In the genomic region with DNA sequence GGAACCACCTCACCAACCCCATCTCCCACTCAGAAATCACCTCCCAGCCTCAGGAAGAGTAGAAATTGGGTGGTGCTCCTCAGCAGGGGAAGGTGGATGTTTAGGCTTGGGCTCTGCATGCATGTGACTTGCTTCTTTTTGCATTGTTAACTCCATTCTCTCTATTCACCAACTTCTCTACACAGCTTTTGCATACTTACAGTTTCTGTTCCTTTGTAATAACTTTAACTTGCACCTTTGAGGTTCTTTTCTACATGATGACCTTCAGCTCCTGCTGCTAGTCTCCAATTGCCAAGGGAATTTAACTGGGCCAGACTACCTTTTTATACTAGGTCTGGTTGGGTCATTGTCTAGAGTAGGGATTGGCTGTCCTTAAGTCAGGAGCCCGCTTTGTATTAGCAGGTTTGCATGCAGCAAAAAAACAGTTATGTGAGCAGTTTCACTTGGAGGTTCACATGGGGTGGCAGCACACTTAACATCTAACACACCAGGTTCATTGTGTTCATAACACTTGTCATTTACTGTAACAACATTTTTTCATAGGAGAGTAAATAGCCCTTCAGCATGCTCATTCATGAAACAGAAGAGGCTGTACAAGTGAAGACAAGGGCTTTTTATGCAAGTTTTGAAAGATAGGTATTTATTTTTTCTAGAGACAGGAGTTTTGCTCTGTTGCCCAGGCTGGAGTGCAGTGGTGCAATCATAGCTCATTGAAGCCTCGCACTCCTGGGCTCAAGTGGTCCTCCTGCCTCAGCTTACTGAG, we compare ENCODE assay signal across 1 cellular context.
A peak's percentile ranks its signal among the peaks of the same experiment; 100 is the strongest.
TF ChIP-seq lines count a peak whose summit lies in the region.

No MANE protein-coding gene starts in this region.

TF ChIP-seq in HepG2, 621 proteins besides CTCF, POLR2A, EP300 and RAD21 (continued from another document):
- TF ChIP-seq, protein P1, sequence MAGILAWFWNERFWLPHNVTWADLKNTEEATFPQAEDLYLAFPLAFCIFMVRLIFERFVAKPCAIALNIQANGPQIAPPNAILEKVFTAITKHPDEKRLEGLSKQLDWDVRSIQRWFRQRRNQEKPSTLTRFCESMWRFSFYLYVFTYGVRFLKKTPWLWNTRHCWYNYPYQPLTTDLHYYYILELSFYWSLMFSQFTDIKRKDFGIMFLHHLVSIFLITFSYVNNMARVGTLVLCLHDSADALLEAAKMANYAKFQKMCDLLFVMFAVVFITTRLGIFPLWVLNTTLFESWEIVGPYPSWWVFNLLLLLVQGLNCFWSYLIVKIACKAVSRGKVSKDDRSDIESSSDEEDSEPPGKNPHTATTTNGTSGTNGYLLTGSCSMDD (CRISPR knock-in tag; IDR thresholded peaks at IDR 0.05) = no peak
- TF ChIP-seq ZNF296 (CRISPR knock-in tag; conservative IDR thresholded peaks at IDR 0.05) (no peak), SMAD3 (CRISPR knock-in tag; IDR thresholded peaks at IDR 0.05) (no peak), ATM (IDR thresholded peaks at IDR 0.05; ENCODE audit: borderline replicate concordance) (no peak), CBX1 (IDR thresholded peaks at IDR 0.05; ENCODE audit: low read depth) (no peak), CBX2 (IDR thresholded peaks at IDR 0.05; ENCODE audit: low read depth, low read length) (no peak), CBX2 (CRISPR knock-in tag; IDR thresholded peaks at IDR 0.05; ENCODE audit: low read depth) (peak; percentile 21; the same call in 1 of the 2 replicates), MTF1 (CRISPR knock-in tag; IDR thresholded peaks at IDR 0.05) (no peak), NFKBIZ (CRISPR knock-in tag; IDR thresholded peaks at IDR 0.05) (no peak), ZNF17 (CRISPR knock-in tag; IDR thresholded peaks at IDR 0.05) (no peak), HDAC2 (CRISPR knock-in tag; IDR thresholded peaks at IDR 0.05) (no peak), HNRNPUL1 (IDR thresholded peaks at IDR 0.05; ENCODE audit: low read depth, low read length) (no peak), ZNF777 (CRISPR knock-in tag; IDR thresholded peaks at IDR 0.05) (no peak), NR2F2 (IDR thresholded peaks at IDR 0.05; ENCODE audit: borderline replicate concordance, low read depth) (no peak), HNRNPH1 (optimal IDR thresholded peaks at IDR 0.05; ENCODE audit: low read depth, low read length) (no peak), CAMTA2 (CRISPR knock-in tag; IDR thresholded peaks at IDR 0.05; ENCODE audit: borderline replicate concordance) (no peak), RCOR2 (CRISPR knock-in tag; IDR thresholded peaks at IDR 0.05) (no peak), TGIF2 (CRISPR knock-in tag; IDR thresholded peaks at IDR 0.05) (no peak), TBX2 (CRISPR knock-in tag; IDR thresholded peaks at IDR 0.05; ENCODE audit: borderline replicate concordance) (no peak), TMF1 (CRISPR knock-in tag; IDR thresholded peaks at IDR 0.05; ENCODE audit: low read depth) (no peak), CBX5 (CRISPR knock-in tag; IDR thresholded peaks at IDR 0.05; ENCODE audit: borderline replicate concordance) (no peak), JDP2 (CRISPR knock-in tag; IDR thresholded peaks at IDR 0.05; ENCODE audit: borderline replicate concordance) (no peak), ZBTB38 (CRISPR knock-in tag; IDR thresholded peaks at IDR 0.05) (no peak), POLR2G (IDR thresholded peaks at IDR 0.05; ENCODE audit: low read depth, low read length) (peak; percentile 57; the same call in 1 of the 2 replicates), PHB2 (IDR thresholded peaks at IDR 0.05; ENCODE audit: partially characterized antibody) (no peak), ARNT2 (CRISPR knock-in tag; IDR thresholded peaks at IDR 0.05; ENCODE audit: low read depth) (no peak), ZNF263 (CRISPR knock-in tag; IDR thresholded peaks at IDR 0.05) (no peak), TSC22D2 (CRISPR knock-in tag; IDR thresholded peaks at IDR 0.05; ENCODE audit: borderline replicate concordance) (no peak), ZNF274 (CRISPR knock-in tag; IDR thresholded peaks at IDR 0.05) (no peak), ZNF558 (CRISPR knock-in tag; IDR thresholded peaks at IDR 0.05; ENCODE audit: borderline replicate concordance) (no peak), ZNF143 (CRISPR knock-in tag; IDR thresholded peaks at IDR 0.05) (no peak), GATAD2A (CRISPR knock-in tag; IDR thresholded peaks at IDR 0.05) (peak; percentile 33; the same call in 1 of the 2 replicates), GLI4 (CRISPR knock-in tag; IDR thresholded peaks at IDR 0.05; ENCODE audit: borderline replicate concordance) (no peak), KLF9 (CRISPR knock-in tag; IDR thresholded peaks at IDR 0.05; ENCODE audit: low read depth) (no peak), HMG20A (CRISPR knock-in tag; IDR thresholded peaks at IDR 0.05; ENCODE audit: borderline replicate concordance) (peak; percentile 53; the same call in 1 of the 2 replicates)
- TF ChIP-seq, protein P2, sequence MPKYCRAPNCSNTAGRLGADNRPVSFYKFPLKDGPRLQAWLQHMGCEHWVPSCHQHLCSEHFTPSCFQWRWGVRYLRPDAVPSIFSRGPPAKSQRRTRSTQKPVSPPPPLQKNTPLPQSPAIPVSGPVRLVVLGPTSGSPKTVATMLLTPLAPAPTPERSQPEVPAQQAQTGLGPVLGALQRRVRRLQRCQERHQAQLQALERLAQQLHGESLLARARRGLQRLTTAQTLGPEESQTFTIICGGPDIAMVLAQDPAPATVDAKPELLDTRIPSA (CRISPR knock-in tag; IDR thresholded peaks at IDR 0.05; ENCODE audit: borderline replicate concordance) = no peak
- TF ChIP-seq, protein P3, sequence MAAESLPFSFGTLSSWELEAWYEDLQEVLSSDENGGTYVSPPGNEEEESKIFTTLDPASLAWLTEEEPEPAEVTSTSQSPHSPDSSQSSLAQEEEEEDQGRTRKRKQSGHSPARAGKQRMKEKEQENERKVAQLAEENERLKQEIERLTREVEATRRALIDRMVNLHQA (CRISPR knock-in tag; IDR thresholded peaks at IDR 0.05) = no peak
- TF ChIP-seq, protein P4, sequence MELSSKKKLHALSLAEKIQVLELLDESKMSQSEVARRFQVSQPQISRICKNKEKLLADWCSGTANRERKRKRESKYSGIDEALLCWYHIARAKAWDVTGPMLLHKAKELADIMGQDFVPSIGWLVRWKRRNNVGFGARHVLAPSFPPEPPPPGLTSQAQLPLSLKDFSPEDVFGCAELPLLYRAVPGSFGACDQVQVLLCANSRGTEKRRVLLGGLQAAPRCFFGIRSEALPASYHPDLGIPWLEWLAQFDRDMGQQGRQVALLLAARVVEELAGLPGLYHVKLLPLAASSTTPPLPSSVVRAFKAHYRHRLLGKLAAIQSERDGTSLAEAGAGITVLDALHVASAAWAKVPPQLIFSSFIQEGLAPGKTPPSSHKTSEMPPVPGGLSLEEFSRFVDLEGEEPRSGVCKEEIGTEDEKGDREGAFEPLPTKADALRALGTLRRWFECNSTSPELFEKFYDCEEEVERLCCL (CRISPR knock-in tag; IDR thresholded peaks at IDR 0.05; ENCODE audit: borderline replicate concordance) = no peak
- TF ChIP-seq, protein P5, sequence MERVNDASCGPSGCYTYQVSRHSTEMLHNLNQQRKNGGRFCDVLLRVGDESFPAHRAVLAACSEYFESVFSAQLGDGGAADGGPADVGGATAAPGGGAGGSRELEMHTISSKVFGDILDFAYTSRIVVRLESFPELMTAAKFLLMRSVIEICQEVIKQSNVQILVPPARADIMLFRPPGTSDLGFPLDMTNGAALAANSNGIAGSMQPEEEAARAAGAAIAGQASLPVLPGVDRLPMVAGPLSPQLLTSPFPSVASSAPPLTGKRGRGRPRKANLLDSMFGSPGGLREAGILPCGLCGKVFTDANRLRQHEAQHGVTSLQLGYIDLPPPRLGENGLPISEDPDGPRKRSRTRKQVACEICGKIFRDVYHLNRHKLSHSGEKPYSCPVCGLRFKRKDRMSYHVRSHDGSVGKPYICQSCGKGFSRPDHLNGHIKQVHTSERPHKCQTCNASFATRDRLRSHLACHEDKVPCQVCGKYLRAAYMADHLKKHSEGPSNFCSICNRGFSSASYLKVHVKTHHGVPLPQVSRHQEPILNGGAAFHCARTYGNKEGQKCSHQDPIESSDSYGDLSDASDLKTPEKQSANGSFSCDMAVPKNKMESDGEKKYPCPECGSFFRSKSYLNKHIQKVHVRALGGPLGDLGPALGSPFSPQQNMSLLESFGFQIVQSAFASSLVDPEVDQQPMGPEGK (CRISPR knock-in tag; IDR thresholded peaks at IDR 0.05) = no peak
- TF ChIP-seq, protein P6, sequence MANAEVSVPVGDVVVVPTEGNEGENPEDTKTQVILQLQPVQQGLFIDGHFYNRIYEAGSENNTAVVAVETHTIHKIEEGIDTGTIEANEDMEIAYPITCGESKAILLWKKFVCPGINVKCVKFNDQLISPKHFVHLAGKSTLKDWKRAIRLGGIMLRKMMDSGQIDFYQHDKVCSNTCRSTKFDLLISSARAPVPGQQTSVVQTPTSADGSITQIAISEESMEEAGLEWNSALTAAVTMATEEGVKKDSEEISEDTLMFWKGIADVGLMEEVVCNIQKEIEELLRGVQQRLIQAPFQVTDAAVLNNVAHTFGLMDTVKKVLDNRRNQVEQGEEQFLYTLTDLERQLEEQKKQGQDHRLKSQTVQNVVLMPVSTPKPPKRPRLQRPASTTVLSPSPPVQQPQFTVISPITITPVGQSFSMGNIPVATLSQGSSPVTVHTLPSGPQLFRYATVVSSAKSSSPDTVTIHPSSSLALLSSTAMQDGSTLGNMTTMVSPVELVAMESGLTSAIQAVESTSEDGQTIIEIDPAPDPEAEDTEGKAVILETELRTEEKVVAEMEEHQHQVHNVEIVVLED (CRISPR knock-in tag; IDR thresholded peaks at IDR 0.05; ENCODE audit: borderline replicate concordance) = no peak
- TF ChIP-seq, protein P7, sequence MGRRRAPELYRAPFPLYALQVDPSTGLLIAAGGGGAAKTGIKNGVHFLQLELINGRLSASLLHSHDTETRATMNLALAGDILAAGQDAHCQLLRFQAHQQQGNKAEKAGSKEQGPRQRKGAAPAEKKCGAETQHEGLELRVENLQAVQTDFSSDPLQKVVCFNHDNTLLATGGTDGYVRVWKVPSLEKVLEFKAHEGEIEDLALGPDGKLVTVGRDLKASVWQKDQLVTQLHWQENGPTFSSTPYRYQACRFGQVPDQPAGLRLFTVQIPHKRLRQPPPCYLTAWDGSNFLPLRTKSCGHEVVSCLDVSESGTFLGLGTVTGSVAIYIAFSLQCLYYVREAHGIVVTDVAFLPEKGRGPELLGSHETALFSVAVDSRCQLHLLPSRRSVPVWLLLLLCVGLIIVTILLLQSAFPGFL (CRISPR knock-in tag; IDR thresholded peaks at IDR 0.05) = no peak
- TF ChIP-seq, protein P8, sequence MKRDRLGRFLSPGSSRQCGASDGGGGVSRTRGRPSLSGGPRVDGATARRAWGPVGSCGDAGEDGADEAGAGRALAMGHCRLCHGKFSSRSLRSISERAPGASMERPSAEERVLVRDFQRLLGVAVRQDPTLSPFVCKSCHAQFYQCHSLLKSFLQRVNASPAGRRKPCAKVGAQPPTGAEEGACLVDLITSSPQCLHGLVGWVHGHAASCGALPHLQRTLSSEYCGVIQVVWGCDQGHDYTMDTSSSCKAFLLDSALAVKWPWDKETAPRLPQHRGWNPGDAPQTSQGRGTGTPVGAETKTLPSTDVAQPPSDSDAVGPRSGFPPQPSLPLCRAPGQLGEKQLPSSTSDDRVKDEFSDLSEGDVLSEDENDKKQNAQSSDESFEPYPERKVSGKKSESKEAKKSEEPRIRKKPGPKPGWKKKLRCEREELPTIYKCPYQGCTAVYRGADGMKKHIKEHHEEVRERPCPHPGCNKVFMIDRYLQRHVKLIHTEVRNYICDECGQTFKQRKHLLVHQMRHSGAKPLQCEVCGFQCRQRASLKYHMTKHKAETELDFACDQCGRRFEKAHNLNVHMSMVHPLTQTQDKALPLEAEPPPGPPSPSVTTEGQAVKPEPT (CRISPR knock-in tag; IDR thresholded peaks at IDR 0.05; ENCODE audit: low read depth) = no peak
- TF ChIP-seq, protein P9, sequence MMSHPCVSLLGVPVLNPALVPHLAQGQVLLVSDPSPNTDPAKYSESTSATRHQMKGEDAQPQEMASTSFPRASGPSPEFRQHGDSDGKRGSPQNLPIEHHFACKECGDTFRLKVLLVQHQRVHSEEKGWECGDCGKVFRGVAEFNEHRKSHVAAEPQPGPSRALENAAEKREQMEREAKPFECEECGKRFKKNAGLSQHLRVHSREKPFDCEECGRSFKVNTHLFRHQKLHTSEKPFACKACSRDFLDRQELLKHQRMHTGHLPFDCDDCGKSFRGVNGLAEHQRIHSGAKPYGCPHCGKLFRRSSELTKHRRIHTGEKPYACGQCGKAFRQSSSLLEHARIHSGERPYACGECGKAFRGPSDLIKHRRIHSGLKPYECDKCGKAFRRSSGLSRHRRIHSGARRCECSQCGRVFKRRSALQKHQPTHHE (CRISPR knock-in tag; IDR thresholded peaks at IDR 0.05; ENCODE audit: borderline replicate concordance) = no peak
- TF ChIP-seq, protein P10, sequence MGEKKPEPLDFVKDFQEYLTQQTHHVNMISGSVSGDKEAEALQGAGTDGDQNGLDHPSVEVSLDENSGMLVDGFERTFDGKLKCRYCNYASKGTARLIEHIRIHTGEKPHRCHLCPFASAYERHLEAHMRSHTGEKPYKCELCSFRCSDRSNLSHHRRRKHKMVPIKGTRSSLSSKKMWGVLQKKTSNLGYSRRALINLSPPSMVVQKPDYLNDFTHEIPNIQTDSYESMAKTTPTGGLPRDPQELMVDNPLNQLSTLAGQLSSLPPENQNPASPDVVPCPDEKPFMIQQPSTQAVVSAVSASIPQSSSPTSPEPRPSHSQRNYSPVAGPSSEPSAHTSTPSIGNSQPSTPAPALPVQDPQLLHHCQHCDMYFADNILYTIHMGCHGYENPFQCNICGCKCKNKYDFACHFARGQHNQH (CRISPR knock-in tag; IDR thresholded peaks at IDR 0.05) = no peak
